In genomic region chr5:141636413-141637265, GRCh38 we compare ENCODE assay signal across 8 cellular contexts. TPM values are rescaled to one million over a fixed set of nuclear protein-coding genes. Genes with fewer than 3 reads are reported as not detected.
DNase-seq lines count a peak whose midpoint lies in the region; TF ChIP-seq lines count a peak whose summit lies in the region.

Gene HDAC3, minus strand, starts transcription at chr5:141636849. Its CDS starts 59 bp downstream, at chr5:141636790.
A gene with protein sequence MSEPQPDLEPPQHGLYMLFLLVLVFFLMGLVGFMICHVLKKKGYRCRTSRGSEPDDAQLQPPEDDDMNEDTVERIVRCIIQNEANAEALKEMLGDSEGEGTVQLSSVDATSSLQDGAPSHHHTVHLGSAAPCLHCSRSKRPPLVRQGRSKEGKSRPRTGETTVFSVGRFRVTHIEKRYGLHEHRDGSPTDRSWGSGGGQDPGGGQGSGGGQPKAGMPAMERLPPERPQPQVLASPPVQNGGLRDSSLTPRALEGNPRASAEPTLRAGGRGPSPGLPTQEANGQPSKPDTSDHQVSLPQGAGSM (plus strand): TSS chr5:141636997. CDS start chr5:141638226, 1,229 bp downstream.

- H3K4me1 ChIP-seq in SJCRH30 (no peaks in the 10 kb centered on the region), neutrophil (ENCODE audit: control insufficient read depth in 1 of 2, insufficient read depth in 1 of 2, low read depth in 1 of 2, low read length in 1 of 2) (peaks cover 25 to 27% of the 10 kb centered on the region in 2 experiments), subcutaneous abdominal adipose tissue (ENCODE audit: control insufficient read depth in 5 of 5, insufficient read depth in 5 of 5, low read length in 5 of 5) (peaks cover 7 to 33% (median 32%) of the 10 kb centered on the region in 5 donors)

- DNase-seq in ELF-1 (ENCODE audit: low read depth, low spot score), result peak; percentile 97
- DNase-seq in GOT3 (lab: John Stamatoyannopoulos, UW), result peak; percentile 90
- DNase-seq in LoVo (ENCODE audit: low spot score), result peak; percentile 98
- DNase-seq in SJCRH30, result peak; percentile 92
- peak; percentile 93 for DNase-seq in activated gamma-delta T cell treated with Interleukin-2 at 50 U/mL for 16 hours
- DNase-seq in foreskin melanocyte, result peak; percentile 80

- TF ChIP-seq CTCF in neutrophil (IDR thresholded peaks at IDR 0.05), result peak; percentile 49

- H3K36me3 ChIP-seq in SJCRH30 (peaks cover under 1% of the 10 kb centered on the region), neutrophil (peaks cover 28% of the 10 kb centered on the region), subcutaneous abdominal adipose tissue (ENCODE audit: control insufficient read depth in 5 of 5, insufficient read depth in 5 of 5, low read length in 5 of 5) (peaks cover 0 to 15% (median 8%) of the 10 kb centered on the region in 5 donors)

- H3K9me3 ChIP-seq in SJCRH30 (replicated peaks) (no peaks in the 10 kb centered on the region), neutrophil (no peaks in the 10 kb centered on the region), subcutaneous abdominal adipose tissue (ENCODE audit: control insufficient read depth in 5 of 5, low read length in 5 of 5) (no peaks in the 10 kb centered on the region)

- H3K9ac ChIP-seq in subcutaneous abdominal adipose tissue (ENCODE audit: low read length in 5 of 5), result peak within 1 kb of the TSS; percentile 74 to 89 (median 83)

- no peaks in the 10 kb centered on the region; the same call in 1 of the 2 replicates for H3K27me3 ChIP-seq in SJCRH30
- H3K27me3 ChIP-seq in neutrophil, result peaks cover 15% of the 10 kb centered on the region
- no peaks in the 10 kb centered on the region for H3K27me3 ChIP-seq in subcutaneous abdominal adipose tissue (ENCODE audit: control insufficient read depth in 5 of 5, insufficient read depth in 4 of 5, low read length in 5 of 5)

- H3K27ac ChIP-seq in SJCRH30 (no peak within 1 kb of the TSS; the same call in 1 of the 2 replicates), neutrophil (peak within 1 kb of the TSS; percentile 73), subcutaneous abdominal adipose tissue (ENCODE audit: low read depth, low read length) (peak within 1 kb of the TSS; percentile 54)

- H3K4me3 ChIP-seq in SJCRH30 (peak within 1 kb of the TSS; percentile 76), neutrophil (ENCODE audit: low read depth in 1 of 2, low read length in 1 of 2) (peak within 1 kb of the TSS; percentile 81 to 99), subcutaneous abdominal adipose tissue (ENCODE audit: low read depth in 1 of 5, low read length in 5 of 5) (peak within 1 kb of the TSS; percentile 85 to 99 (median 93))

RNA-seq across cellular contexts. Expression of gene HDAC3, which starts in this region (rescaled TPM):
- total RNA-seq in SJCRH30 (2014; rRNA removed; shearing (Covaris generic)), result 102 and 110 TPM in 2 replicates

RNA-seq across cellular contexts. Expression of the second gene that starts in this region (rescaled TPM):
- total RNA-seq in SJCRH30 (2014; rRNA removed; shearing (Covaris generic)), result 1.7 and 2.1 TPM in 2 replicates
